1 cellular context compared by ENCODE assay signal in the genomic region with DNA sequence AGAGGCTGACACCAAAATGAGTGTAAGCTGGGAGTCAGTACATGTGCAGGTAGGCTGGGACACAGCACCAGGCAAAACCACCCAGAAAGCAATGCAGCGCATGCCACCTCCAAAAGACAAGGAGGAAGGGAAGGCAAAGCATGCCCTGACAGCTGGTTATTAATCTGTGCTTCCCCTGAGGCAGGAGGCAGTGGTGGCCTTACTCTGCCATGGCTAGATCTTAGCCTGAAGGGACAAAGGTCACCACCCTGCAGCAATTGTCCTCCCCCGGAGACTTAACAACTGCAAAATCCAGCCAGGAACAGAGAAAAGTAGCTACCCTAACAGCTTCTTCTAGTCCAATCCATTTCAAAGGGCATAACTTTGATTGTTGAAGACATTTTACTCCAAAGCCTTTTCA.
TF ChIP-seq lines count a peak whose summit lies in the region.

No MANE protein-coding gene starts in this region.

TF ChIP-seq in SK-N-SH treated with all-trans-retinoic acid at 6 μM for 48 hours, 23 proteins besides CTCF, POLR2A, EP300 and RAD21 (continued from another document):
- TF ChIP-seq, protein P1, sequence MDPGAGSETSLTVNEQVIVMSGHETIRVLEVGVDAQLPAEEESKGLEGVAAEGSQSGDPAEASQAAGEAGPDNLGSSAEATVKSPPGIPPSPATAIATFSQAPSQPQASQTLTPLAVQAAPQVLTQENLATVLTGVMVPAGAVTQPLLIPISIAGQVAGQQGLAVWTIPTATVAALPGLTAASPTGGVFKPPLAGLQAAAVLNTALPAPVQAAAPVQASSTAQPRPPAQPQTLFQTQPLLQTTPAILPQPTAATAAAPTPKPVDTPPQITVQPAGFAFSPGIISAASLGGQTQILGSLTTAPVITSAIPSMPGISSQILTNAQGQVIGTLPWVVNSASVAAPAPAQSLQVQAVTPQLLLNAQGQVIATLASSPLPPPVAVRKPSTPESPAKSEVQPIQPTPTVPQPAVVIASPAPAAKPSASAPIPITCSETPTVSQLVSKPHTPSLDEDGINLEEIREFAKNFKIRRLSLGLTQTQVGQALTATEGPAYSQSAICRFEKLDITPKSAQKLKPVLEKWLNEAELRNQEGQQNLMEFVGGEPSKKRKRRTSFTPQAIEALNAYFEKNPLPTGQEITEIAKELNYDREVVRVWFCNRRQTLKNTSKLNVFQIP (CRISPR knock-in tag; IDR thresholded peaks at IDR 0.05; ENCODE audit: borderline replicate concordance, low read depth): no peak
- TF ChIP-seq CREB5 (CRISPR knock-in tag; IDR thresholded peaks at IDR 0.05; ENCODE audit: low read depth) (no peak), ISL1 (CRISPR knock-in tag; IDR thresholded peaks at IDR 0.05) (no peak), ZNF565 (CRISPR knock-in tag; conservative IDR thresholded peaks at IDR 0.05; ENCODE audit: low read depth) (no peak), CSRNP3 (CRISPR knock-in tag; IDR thresholded peaks at IDR 0.05) (no peak), ARNTL (CRISPR knock-in tag; IDR thresholded peaks at IDR 0.05; ENCODE audit: borderline replicate concordance, low read depth) (no peak)
